ENCODE assay signal across 20 cellular contexts in genomic region chrX:133402830-133403625, GRCh38. TPM values are rescaled to one million over a fixed set of nuclear protein-coding genes. Genes with fewer than 3 reads are reported as not detected.
DNase-seq lines count a peak whose midpoint lies in the region; ATAC-seq and TF ChIP-seq lines count a peak whose summit lies in the region.
"Had no signal": no experiment of that assay in that cellular context is flagged by ENCODE, and none has a peak within 500 bp of the region (broad histone marks: within the 10 kb centered on the region; RNA-seq: fewer than 3 reads in every experiment).

No MANE protein-coding gene starts in this region.

- intact Hi-C loops in Caco-2 (cut with micrococcal nuclease; ENCODE audit: unreplicated experiment), result no loop called here

- H3K23ac ChIP-seq in H9 (ENCODE audit: insufficient read length, low read depth, low read length) (no peak overlapping the region), trophoblast cell (ENCODE audit: low read length) (no peak overlapping the region)

- H3K9ac ChIP-seq in DND-41 (ENCODE audit: low read depth, low read length), result peak overlapping the region; percentile 19
- H3K9ac ChIP-seq in H9 (ENCODE audit: extremely low read depth, insufficient read length, low read length), result no peak overlapping the region
- H3K9ac ChIP-seq in trophoblast cell (ENCODE audit: low read length), result no peak overlapping the region
- H3K9ac ChIP-seq: BLaER1, SK-N-SH had no signal

- H2AFZ ChIP-seq in DND-41 (ENCODE audit: low read depth, low read length), result 0 out of 2 replicates have a peak overlapping the region, but pooled peaks have one; percentile 9
- H2AFZ ChIP-seq in H9 (ENCODE audit: low read length), result no peak overlapping the region
- no peak overlapping the region for H2AFZ ChIP-seq in trophoblast cell (ENCODE audit: insufficient read depth, low read length, poor library complexity)

- H3K4me1 Mint-ChIP-seq in H9 (peaks cover 54 to 56% of the 10 kb centered on the region in 2 experiments), Caco-2 (ENCODE audit: low read depth, unreplicated experiment) (no peaks in the 10 kb centered on the region)
- H3K4me1 Mint-ChIP-seq: IgD-negative memory B cell had no signal

- no TSS peak for BruUV-seq in Caco-2 (replicated peaks; lab: Mats Ljungman, UMichigan)

- H4K12ac ChIP-seq in trophoblast cell (ENCODE audit: low read depth, low read length), result no peak overlapping the region

- H4K91ac ChIP-seq in H9 (ENCODE audit: insufficient read length, low read depth, low read length), result no peak overlapping the region
- H4K91ac ChIP-seq in trophoblast cell (ENCODE audit: low read depth, low read length), result no peak overlapping the region

- H3K79me1 ChIP-seq in H9 (ENCODE audit: insufficient read depth, low read depth, low read length, poor library complexity, severe bottlenecking) (peaks cover 2% of the 10 kb centered on the region), trophoblast cell (ENCODE audit: low read length) (no peaks in the 10 kb centered on the region)

- H3K36me3 ChIP-seq in DND-41 (ENCODE audit: insufficient read depth, low read length), result no peaks in the 10 kb centered on the region
- H3K36me3 ChIP-seq in trophoblast cell (ENCODE audit: control insufficient read depth in 1 of 2, insufficient read depth in 2 of 2, low read length in 2 of 2), result peaks cover 2 to 7% of the 10 kb centered on the region in 2 experiments
- no peaks in the 10 kb centered on the region for H3K36me3 ChIP-seq in Caco-2 (ENCODE audit: control insufficient read depth, insufficient read depth, low read length)
- H3K36me3 ChIP-seq: BLaER1 had no signal

- H3K27ac Mint-ChIP-seq in H9 (peak overlapping the region in 2 of 3 experiments; percentile 58 to 90; a peak in 3 of 7 replicates), Caco-2 (ENCODE audit: unreplicated experiment) (no peak overlapping the region)
- H3K27ac Mint-ChIP-seq: CD4-positive, alpha-beta memory T cell; IgD-negative memory B cell had no signal

- H4K5ac ChIP-seq in H9 (ENCODE audit: insufficient read length, low read depth, low read length), result no peak overlapping the region

- H3K14ac ChIP-seq in H9 (ENCODE audit: insufficient read depth, low read length) (no peak overlapping the region), trophoblast cell (ENCODE audit: low read length) (no peak overlapping the region)

- H2BK120ac ChIP-seq in H9 (ENCODE audit: low read depth, low read length, poor library complexity, severe bottlenecking), result no peak overlapping the region
- no peak overlapping the region for H2BK120ac ChIP-seq in trophoblast cell (ENCODE audit: insufficient read depth, low read length, poor library complexity)

- WGBS in H9 (ENCODE audit: extremely low coverage, insufficient read length, low lambda C conversion rate), result no CpG with 5 or more reads among the region's 10 CpGs
- WGBS in trophoblast cell (ENCODE audit: extremely low coverage, insufficient coverage, insufficient read length), result no CpG with 5 or more reads among the region's 10 CpGs

- ATAC-seq in DND-41 (ENCODE audit: insufficient read depth, low read depth) (peak; percentile 93), HG03378 (IDR thresholded peaks at IDR 0.05; ENCODE audit: unreplicated experiment) (no peak)

- H3K4ac ChIP-seq in H9 (ENCODE audit: low read depth, low read length), result no peak overlapping the region
- H3K4ac ChIP-seq in trophoblast cell (ENCODE audit: low read depth, low read length), result no peak overlapping the region

- peak overlapping the region; percentile 41; the same call in 1 of the 2 replicates for H3K4me2 ChIP-seq in DND-41 (ENCODE audit: insufficient read depth, low read length)
- no peak overlapping the region for H3K4me2 ChIP-seq in H9 (ENCODE audit: insufficient read depth, insufficient read length, low read length)
- H3K4me2 ChIP-seq in trophoblast cell (ENCODE audit: low read length), result no peak overlapping the region
- H3K4me2 ChIP-seq: BLaER1, SK-N-SH had no signal

- H3K4me3 Mint-ChIP-seq in H9, result no peak overlapping the region
- no peak overlapping the region for H3K4me3 Mint-ChIP-seq in Caco-2 (ENCODE audit: unreplicated experiment)
- H3K4me3 Mint-ChIP-seq: CD4-positive, alpha-beta memory T cell; IgD-negative memory B cell had no signal

- no peaks in the 10 kb centered on the region for H3K27me3 ChIP-seq in DND-41 (ENCODE audit: insufficient read depth, low read length, poor library complexity)
- H3K27me3 ChIP-seq in H9 (ENCODE audit: insufficient read depth, low read length), result no peaks in the 10 kb centered on the region
- H3K27me3 ChIP-seq in trophoblast cell (ENCODE audit: insufficient read depth, low read length), result no peaks in the 10 kb centered on the region
- H3K27me3 ChIP-seq in Caco-2 (replicated peaks; ENCODE audit: control insufficient read depth, insufficient read depth, low read length), result no peaks in the 10 kb centered on the region

- H2BK15ac ChIP-seq in H9 (ENCODE audit: low read depth, low read length), result no peak overlapping the region

- H3K4me3 ChIP-seq in DND-41 (ENCODE audit: low read depth in 1 of 2, low read length in 2 of 2), result peak overlapping the region in 1 of 2 experiments; percentile 9; a peak in 1 of 4 replicates
- no peak overlapping the region for H3K4me3 ChIP-seq in astrocyte of the spinal cord (ENCODE audit: low read depth, low read length)
- no peak overlapping the region for H3K4me3 ChIP-seq in trophoblast cell (ENCODE audit: low read depth, low read length)
- no peak overlapping the region for H3K4me3 ChIP-seq in Caco-2 (ENCODE audit: low read depth, low read length)
- H3K4me3 ChIP-seq: BLaER1 had no signal

- peaks cover 55 to 88% (median 75%) of the 10 kb centered on the region in 3 experiments for H3K36me3 Mint-ChIP-seq in H9 (ENCODE audit: insufficient read depth in 1 of 3, low read depth in 3 of 3)
- H3K36me3 Mint-ChIP-seq in Caco-2 (ENCODE audit: insufficient read depth, unreplicated experiment), result no peaks in the 10 kb centered on the region
- H3K36me3 Mint-ChIP-seq: CD4-positive, alpha-beta memory T cell; IgD-negative memory B cell had no signal

- POLR2A ChIA-PET in Caco-2 (lab: Charles Lee), result no interaction called here

- H3K9me3 ChIP-seq in DND-41 (ENCODE audit: insufficient read depth, low read length, severe bottlenecking), result no peaks in the 10 kb centered on the region
- no peaks in the 10 kb centered on the region for H3K9me3 ChIP-seq in H9 (ENCODE audit: control insufficient read depth, low read depth, low read length)
- H3K9me3 ChIP-seq in trophoblast cell (ENCODE audit: insufficient read depth, low read depth, low read length), result no peaks in the 10 kb centered on the region
- no peaks in the 10 kb centered on the region for H3K9me3 ChIP-seq in Caco-2
- H3K9me3 ChIP-seq: BLaER1, SK-N-SH had no signal

- H4K8ac ChIP-seq in H9 (replicated peaks; ENCODE audit: insufficient read length, low read depth, low read length), result no peak overlapping the region
- no peak overlapping the region for H4K8ac ChIP-seq in trophoblast cell (ENCODE audit: low read depth, low read length)

- H2BK20ac ChIP-seq in H9 (ENCODE audit: low read depth, low read length, poor library complexity, severe bottlenecking), result no peak overlapping the region

- H3K56ac ChIP-seq in H9 (ENCODE audit: insufficient read length, low read depth, low read length), result no peak overlapping the region

- H3K27me3 Mint-ChIP-seq in H9 (ENCODE audit: low read depth) (no peaks in the 10 kb centered on the region; the same call in 1 of the 2 replicates), Caco-2 (ENCODE audit: insufficient read depth, unreplicated experiment) (no peaks in the 10 kb centered on the region)

- H2BK5ac ChIP-seq in H9 (ENCODE audit: insufficient read length, low read length) (no peak overlapping the region), trophoblast cell (ENCODE audit: low read depth, low read length, poor library complexity) (no peak overlapping the region)

- H4K20me1 ChIP-seq in DND-41 (ENCODE audit: insufficient read depth, low read length) (no peaks in the 10 kb centered on the region), H9 (ENCODE audit: control insufficient read depth, insufficient read depth, insufficient read length) (no peaks in the 10 kb centered on the region)
- H4K20me1 ChIP-seq: BLaER1 had no signal

- H3K27ac ChIP-seq in DND-41 (ENCODE audit: low read length) (0 out of 2 replicates have a peak overlapping the region, but pooled peaks have one; percentile 47), H9 (ENCODE audit: insufficient read length, low read depth, low read length) (no peak overlapping the region), trophoblast cell (ENCODE audit: low read depth, low read length) (no peak overlapping the region)
- H3K27ac ChIP-seq: BLaER1 had no signal

- H2BK12ac ChIP-seq in H9 (ENCODE audit: insufficient read length, low read depth, low read length) (no peak overlapping the region), trophoblast cell (ENCODE audit: low read length) (no peak overlapping the region)

- H3K18ac ChIP-seq in H9 (ENCODE audit: insufficient read length, low read depth, low read length), result no peak overlapping the region
- no peak overlapping the region for H3K18ac ChIP-seq in trophoblast cell (ENCODE audit: low read length)

- no peak overlapping the region for H3T11ph ChIP-seq in H9 (ENCODE audit: low read length)

- CTCF ChIA-PET in Caco-2 (lab: Charles Lee), result no interaction called here

- DNase-seq in DND-41, result peak; percentile 48
- DNase-seq in H9, result no peak
- DNase-seq in astrocyte of the spinal cord (ENCODE audit: low read depth, low spot score), result peak; percentile 19
- peak; percentile 74 to 82 for DNase-seq in trophoblast cell
- no peak for DNase-seq in Caco-2
- no peak for DNase-seq in kidney tubule cell (ENCODE audit: low spot score)
- DNase-seq: CD4-positive, alpha-beta memory T cell; DMS53; HCEC 1CT; NCI-H1092 treated with DMSO at 0.1 percent for 48 hours; NCI-H146; NCI-H2029 treated with DMSO at 0.1 percent for 48 hours; NCI-H748 treated with DMSO at 0.1 percent for 48 hours; SHP77; SK-N-SH had no signal

- H3K23me2 ChIP-seq in H9 (ENCODE audit: insufficient read length, low read depth, low read length, poor library complexity, severe bottlenecking), result no peaks in the 10 kb centered on the region

- TF ChIP-seq CTCF in DND-41 (IDR thresholded peaks at IDR 0.05; ENCODE audit: borderline replicate concordance, extremely low read depth, low read length, poor library complexity, severe bottlenecking) (no peak), H9 (conservative IDR thresholded peaks at IDR 0.05) (no peak), astrocyte of the spinal cord (IDR thresholded peaks at IDR 0.05; ENCODE audit: low read depth, low read length) (no peak), Caco-2 (IDR thresholded peaks at IDR 0.05; ENCODE audit: insufficient read depth in 1 of 2, low read depth in 1 of 2, low read length in 1 of 2, severe bottlenecking in 1 of 2, unreplicated experiment in 1 of 2) (no peak)

- peaks cover 22% of the 10 kb centered on the region for H3K4me1 ChIP-seq in DND-41 (ENCODE audit: insufficient read depth, low read length)
- 0 out of 2 replicates have a peak, but pooled peaks cover 5% of the 10 kb centered on the region for H3K4me1 ChIP-seq in H9 (ENCODE audit: insufficient read depth, low read length)
- H3K4me1 ChIP-seq in trophoblast cell (ENCODE audit: control insufficient read depth in 1 of 2, insufficient read depth in 2 of 2, low read length in 2 of 2), result no peaks in the 10 kb centered on the region
- no peaks in the 10 kb centered on the region for H3K4me1 ChIP-seq in Caco-2
- H3K4me1 ChIP-seq: BLaER1 had no signal

- H3K79me2 ChIP-seq in DND-41 (ENCODE audit: insufficient read depth, low read length), result no peaks in the 10 kb centered on the region
- H3K79me2 ChIP-seq in H9 (ENCODE audit: insufficient read depth, low read length), result peaks cover 85% of the 10 kb centered on the region
- no peaks in the 10 kb centered on the region for H3K79me2 ChIP-seq in trophoblast cell (ENCODE audit: control insufficient read depth, insufficient read depth, low read length, poor library complexity)

- H2AK5ac ChIP-seq in H9 (ENCODE audit: insufficient read length, low read length) (no peak overlapping the region), trophoblast cell (ENCODE audit: low read length) (no peak overlapping the region)

- H3K9me3 Mint-ChIP-seq in H9 (no peaks in the 10 kb centered on the region), Caco-2 (ENCODE audit: unreplicated experiment) (no peaks in the 10 kb centered on the region)
- H3K9me3 Mint-ChIP-seq: CD4-positive, alpha-beta memory T cell; IgD-negative memory B cell had no signal

- in situ Hi-C loops in astrocyte of the spinal cord (cut with HindIII; ENCODE audit: low sequenced_read_pairs), result no loop called here

RNA-seq across cellular contexts. Expression of gene GPC4, which starts 12.3 kb away (rescaled TPM):
- total RNA-seq in H9 (2021) (416 and 418 TPM in 2 replicates), Caco-2 (2022) (1.0 and 1.2 TPM in 2 replicates)
- 57.5 and 60.5 TPM in 2 replicates for polyA plus RNA-seq in trophoblast cell (2013)
- total RNA-seq: CD4-positive, alpha-beta memory T cell; NCI-H460; RPMI7951 had no signal
- polyA plus RNA-seq: CD4-positive, alpha-beta memory T cell; IgD-negative memory B cell had no signal

Comparison
In these comparisons a context has a peak if more than half of its experiments do, and no peak if none do; other contexts are left out.
1. DNase-seq: peak in DND-41 (single experiment), astrocyte of the spinal cord (single experiment) and trophoblast cell (2 of 2); none in H9 (single experiment), Caco-2 (0 of 2) and kidney tubule cell (single experiment).
2. RNA of gene GPC4, which starts 12.3 kb away (total RNA-seq): 416 to 418 TPM in H9; 1.0 to 1.2 TPM in Caco-2; every median in the first group is over 100 times any median in the second.